ENCODE assay signal across 8 cellular contexts in the genomic region with DNA sequence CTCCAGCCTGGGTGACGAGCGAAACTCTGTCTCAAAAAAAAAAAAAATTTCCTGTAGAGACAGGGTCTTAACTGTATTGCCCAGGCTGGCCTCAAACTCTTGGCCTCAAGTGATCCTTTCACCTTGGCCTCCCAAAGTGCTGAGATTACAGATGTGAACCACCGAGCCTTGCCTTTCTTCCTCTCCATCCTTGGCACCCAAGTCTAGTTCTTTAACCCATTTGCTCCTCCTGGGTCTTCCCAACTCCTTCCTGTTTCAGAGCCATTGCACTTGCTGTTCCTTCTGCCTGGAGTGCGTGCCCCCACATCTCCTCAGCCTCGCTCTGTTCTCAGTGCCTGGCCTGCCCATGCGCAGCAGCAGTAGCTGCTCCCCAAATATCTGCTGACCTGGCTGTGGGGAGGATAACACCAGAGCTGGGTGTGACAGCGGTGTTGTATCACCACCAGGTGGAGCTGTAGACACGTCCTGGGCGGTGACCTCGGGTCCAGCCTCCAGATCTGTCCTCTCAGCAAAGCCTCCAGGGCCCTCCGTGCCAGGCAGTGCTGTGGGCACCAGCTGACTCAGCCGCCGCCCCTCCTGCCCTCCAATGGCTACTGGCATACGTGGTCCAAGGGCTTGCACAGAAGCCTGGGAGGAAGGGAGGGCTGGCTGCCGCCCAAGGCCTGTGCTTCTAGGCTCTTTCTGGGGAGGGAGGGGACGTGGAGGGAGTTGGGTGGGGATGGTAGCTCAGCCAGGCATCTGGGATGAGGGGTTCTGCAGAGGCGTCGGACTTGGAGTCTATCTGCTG. TPM values are rescaled to one million over a fixed set of nuclear protein-coding genes. Genes with fewer than 3 reads are reported as not detected.
DNase-seq lines count a peak whose midpoint lies in the region; ATAC-seq and TF ChIP-seq lines count a peak whose summit lies in the region.

No MANE protein-coding gene starts in this region.

- no peaks in the 10 kb centered on the region for H3K27me3 Mint-ChIP-seq in naive thymus-derived CD4-positive, alpha-beta T cell

- no peaks in the 10 kb centered on the region for H3K36me3 Mint-ChIP-seq in naive thymus-derived CD4-positive, alpha-beta T cell

- POLR2A ChIA-PET in Panc1 (lab: Charles Lee): no interaction called here
- POLR2A ChIA-PET in naive thymus-derived CD4-positive, alpha-beta T cell (lab: Charles Lee): interaction anchor here (0.6 to 1.8 kb wide), 8 partner anchors 22 to 740 kb away, joined by 3 to 8 read pairs (median 4); a partner anchor contains a TSS

- DNase-seq in AML-193 (lab: John Stamatoyannopoulos, UW) (peak; percentile 72 to 86), GM19238 (ENCODE audit: insufficient read length, low spot score) (peak; percentile 96), Panc1 (ENCODE audit: low read depth, low spot score) (no peak)
- DNase-seq in activated T-cell treated with anti-CD3 and anti-CD28 coated beads, Interleukin-2, amount 50 U/mL, for 48 hours: peak; percentile 88 to 91
- peak; percentile 60 to 83 (median 79) for DNase-seq in naive thymus-derived CD4-positive, alpha-beta T cell
- DNase-seq in stimulated activated CD8-positive, alpha-beta memory T cell treated with anti-CD3 and anti-CD28 coated beads, Interleukin-7, amount 100 ng/mL, for 4 hours (ENCODE audit: low read depth in 2 of 2): peak; percentile 65 to 74

- no peak overlapping the region for H3K27ac ChIP-seq in Panc1 (ENCODE audit: low read length)
- peak overlapping the region; percentile 26 for H3K27ac ChIP-seq in naive thymus-derived CD4-positive, alpha-beta T cell (ENCODE audit: low read depth, low read length)

- peak overlapping the region in 5 of 9 donors; percentile 3 to 76 (median 6) for H3K27ac Mint-ChIP-seq in naive thymus-derived CD4-positive, alpha-beta T cell

- no peaks in the 10 kb centered on the region for H3K27me3 ChIP-seq in Panc1 (ENCODE audit: control insufficient read depth, insufficient read depth, low read length)
- no peaks in the 10 kb centered on the region for H3K27me3 ChIP-seq in naive thymus-derived CD4-positive, alpha-beta T cell (ENCODE audit: control insufficient read depth in 2 of 2, insufficient read depth in 2 of 2, low read length in 2 of 2)

- no TSS peak for BruUV-seq in Panc1 (replicated peaks; lab: Mats Ljungman, UMichigan)

- CTCF ChIA-PET in Panc1 (lab: Charles Lee): interaction anchor here (0.5 to 3.3 kb wide), 5 partner anchors 58 to 269 kb away, joined by 3 to 12 read pairs (median 4); no protein-coding TSS in a partner anchor
- CTCF ChIA-PET in naive thymus-derived CD4-positive, alpha-beta T cell (lab: Charles Lee): interaction anchor here (0.5 to 4.9 kb wide), 32 partner anchors 12 to 438 kb away, joined by 3 to 77 read pairs (median 3); a partner anchor contains a TSS

- peak overlapping the region in 2 of 10 donors; percentile 4 to 65 for H3K4me3 Mint-ChIP-seq in naive thymus-derived CD4-positive, alpha-beta T cell

- H3K4me1 Mint-ChIP-seq in naive thymus-derived CD4-positive, alpha-beta T cell: peaks cover 2 to 11% (median 4%) of the 10 kb centered on the region in 7 donors

- H3K36me3 ChIP-seq in Panc1 (ENCODE audit: control insufficient read depth, insufficient read depth, low read length): no peaks in the 10 kb centered on the region
- peaks cover 0 to under 1% (median 0%) of the 10 kb centered on the region in 3 experiments for H3K36me3 ChIP-seq in naive thymus-derived CD4-positive, alpha-beta T cell (ENCODE audit: control insufficient read depth in 2 of 3, insufficient read depth in 3 of 3, low read length in 3 of 3)

- no peaks in the 10 kb centered on the region for H3K9me3 Mint-ChIP-seq in naive thymus-derived CD4-positive, alpha-beta T cell

- no peak overlapping the region for H3K4me3 ChIP-seq in Panc1 (ENCODE audit: low read depth in 2 of 2, low read length in 2 of 2)
- no peak overlapping the region for H3K4me3 ChIP-seq in naive thymus-derived CD4-positive, alpha-beta T cell (ENCODE audit: low read length)

- in situ Hi-C loops in Panc1 (cut with HindIII; ENCODE audit: low pct_unique_long_range_greater_than_20kb, low sequenced_read_pairs): no loop called here

- TF ChIP-seq RAD21 in Ishikawa (IDR thresholded peaks at IDR 0.05; ENCODE audit: low read depth): peak; percentile 99

- intact Hi-C loops in Panc1 (cut with micrococcal nuclease; ENCODE audit: unreplicated experiment): loop anchor here (5.0 kb wide), 1 partner anchor 114 kb away; no protein-coding TSS in a partner anchor
- intact Hi-C loops in naive thymus-derived CD4-positive, alpha-beta T cell (cut with micrococcal nuclease): loop anchor here (1.0 to 2.0 kb wide), 7 partner anchors 23 to 194 kb away; a partner anchor contains a TSS

- no peaks in the 10 kb centered on the region for H3K9me3 ChIP-seq in Panc1 (ENCODE audit: control insufficient read depth, insufficient read depth, low read depth, low read length)
- H3K9me3 ChIP-seq in naive thymus-derived CD4-positive, alpha-beta T cell (ENCODE audit: control insufficient read depth in 2 of 3, low read length in 3 of 3): no peaks in the 10 kb centered on the region

- TF ChIP-seq CTCF in Panc1 (IDR thresholded peaks at IDR 0.05): peak; percentile 91

- ATAC-seq in Panc1 (peak; percentile 95), esophagus mucosa (peak; percentile 95)
- peak; percentile 100 for ATAC-seq in naive thymus-derived CD4-positive, alpha-beta T cell

- TF ChIP-seq EP300 in Ishikawa (IDR thresholded peaks at IDR 0.05; ENCODE audit: borderline replicate concordance): no peak

- no peaks in the 10 kb centered on the region for H3K4me1 ChIP-seq in Panc1 (ENCODE audit: control insufficient read depth, insufficient read depth, low read length)
- peaks cover 0 to 7% of the 10 kb centered on the region in 2 donors for H3K4me1 ChIP-seq in naive thymus-derived CD4-positive, alpha-beta T cell (ENCODE audit: control insufficient read depth in 2 of 2, insufficient read depth in 2 of 2, low read length in 2 of 2)

TF ChIP-seq in Ishikawa, 13 proteins besides CTCF, POLR2A, EP300 and RAD21:
- TF ChIP-seq, protein P1, sequence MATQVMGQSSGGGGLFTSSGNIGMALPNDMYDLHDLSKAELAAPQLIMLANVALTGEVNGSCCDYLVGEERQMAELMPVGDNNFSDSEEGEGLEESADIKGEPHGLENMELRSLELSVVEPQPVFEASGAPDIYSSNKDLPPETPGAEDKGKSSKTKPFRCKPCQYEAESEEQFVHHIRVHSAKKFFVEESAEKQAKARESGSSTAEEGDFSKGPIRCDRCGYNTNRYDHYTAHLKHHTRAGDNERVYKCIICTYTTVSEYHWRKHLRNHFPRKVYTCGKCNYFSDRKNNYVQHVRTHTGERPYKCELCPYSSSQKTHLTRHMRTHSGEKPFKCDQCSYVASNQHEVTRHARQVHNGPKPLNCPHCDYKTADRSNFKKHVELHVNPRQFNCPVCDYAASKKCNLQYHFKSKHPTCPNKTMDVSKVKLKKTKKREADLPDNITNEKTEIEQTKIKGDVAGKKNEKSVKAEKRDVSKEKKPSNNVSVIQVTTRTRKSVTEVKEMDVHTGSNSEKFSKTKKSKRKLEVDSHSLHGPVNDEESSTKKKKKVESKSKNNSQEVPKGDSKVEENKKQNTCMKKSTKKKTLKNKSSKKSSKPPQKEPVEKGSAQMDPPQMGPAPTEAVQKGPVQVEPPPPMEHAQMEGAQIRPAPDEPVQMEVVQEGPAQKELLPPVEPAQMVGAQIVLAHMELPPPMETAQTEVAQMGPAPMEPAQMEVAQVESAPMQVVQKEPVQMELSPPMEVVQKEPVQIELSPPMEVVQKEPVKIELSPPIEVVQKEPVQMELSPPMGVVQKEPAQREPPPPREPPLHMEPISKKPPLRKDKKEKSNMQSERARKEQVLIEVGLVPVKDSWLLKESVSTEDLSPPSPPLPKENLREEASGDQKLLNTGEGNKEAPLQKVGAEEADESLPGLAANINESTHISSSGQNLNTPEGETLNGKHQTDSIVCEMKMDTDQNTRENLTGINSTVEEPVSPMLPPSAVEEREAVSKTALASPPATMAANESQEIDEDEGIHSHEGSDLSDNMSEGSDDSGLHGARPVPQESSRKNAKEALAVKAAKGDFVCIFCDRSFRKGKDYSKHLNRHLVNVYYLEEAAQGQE (IDR thresholded peaks at IDR 0.05; ENCODE audit: low read depth): no peak
- TF ChIP-seq TAF1 (IDR thresholded peaks at IDR 0.05; ENCODE audit: low read depth) (no peak), TEAD4 (IDR thresholded peaks at IDR 0.05) (no peak), EGR1 (IDR thresholded peaks at IDR 0.05) (no peak), CREB1 (IDR thresholded peaks at IDR 0.05; ENCODE audit: low read depth) (no peak), CEBPB (IDR thresholded peaks at IDR 0.05) (no peak), ZBTB7A (IDR thresholded peaks at IDR 0.05; ENCODE audit: low read depth) (no peak), YY1 (IDR thresholded peaks at IDR 0.05; ENCODE audit: low read depth) (0 out of 2 replicates have a peak, but pooled peaks have one; percentile 24), NFIC (IDR thresholded peaks at IDR 0.05) (peak; percentile 30; the same call in 1 of the 2 replicates), FOXM1 (IDR thresholded peaks at IDR 0.05; ENCODE audit: borderline replicate concordance, low read depth) (no peak), TCF12 (IDR thresholded peaks at IDR 0.05; ENCODE audit: low read depth) (no peak)
- TF ChIP-seq, protein P2, sequence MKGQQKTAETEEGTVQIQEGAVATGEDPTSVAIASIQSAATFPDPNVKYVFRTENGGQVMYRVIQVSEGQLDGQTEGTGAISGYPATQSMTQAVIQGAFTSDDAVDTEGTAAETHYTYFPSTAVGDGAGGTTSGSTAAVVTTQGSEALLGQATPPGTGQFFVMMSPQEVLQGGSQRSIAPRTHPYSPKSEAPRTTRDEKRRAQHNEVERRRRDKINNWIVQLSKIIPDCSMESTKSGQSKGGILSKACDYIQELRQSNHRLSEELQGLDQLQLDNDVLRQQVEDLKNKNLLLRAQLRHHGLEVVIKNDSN (IDR thresholded peaks at IDR 0.05): peak; percentile 22; the same call in 1 of the 2 replicates
- TF ChIP-seq, protein P3, sequence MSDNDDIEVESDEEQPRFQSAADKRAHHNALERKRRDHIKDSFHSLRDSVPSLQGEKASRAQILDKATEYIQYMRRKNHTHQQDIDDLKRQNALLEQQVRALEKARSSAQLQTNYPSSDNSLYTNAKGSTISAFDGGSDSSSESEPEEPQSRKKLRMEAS (IDR thresholded peaks at IDR 0.05): peak; percentile 48

RNA-seq across cellular contexts. Expression of a gene that starts 22.0 kb away (rescaled TPM):
- total RNA-seq in Panc1 (2021; ENCODE audit: unreplicated experiment) (7.8 TPM), esophagus mucosa (12.5 TPM)
- 5.9 TPM for polyA plus RNA-seq in Panc1 (2012; ENCODE audit: insufficient read length)
- total RNA-seq in naive thymus-derived CD4-positive, alpha-beta T cell: 1 to 10 TPM; 3.8 to 8.4 (median 6.2) TPM
- polyA plus RNA-seq in naive thymus-derived CD4-positive, alpha-beta T cell: 1 to 10 TPM; 3.5 to 6.4 TPM

RNA-seq across cellular contexts. Expression of a gene that starts 42.9 kb away (rescaled TPM):
- 43.6 TPM for total RNA-seq in Panc1 (2021; ENCODE audit: unreplicated experiment)
- polyA plus RNA-seq in Panc1 (2012; ENCODE audit: insufficient read length): 57.2 TPM
- total RNA-seq in esophagus mucosa: 19.6 TPM
- total RNA-seq in naive thymus-derived CD4-positive, alpha-beta T cell: 10 to 100 TPM; 19.3 to 37.8 (median 29.8) TPM
- 1 to 10 TPM; 8.2 to 9.7 TPM for polyA plus RNA-seq in naive thymus-derived CD4-positive, alpha-beta T cell
